1 cellular context compared by ENCODE assay signal in genomic region chr9:33512535-33512934, GRCh38.
TF ChIP-seq lines count a peak whose summit lies in the region.

No MANE protein-coding gene starts in this region.

TF ChIP-seq in K562, 482 proteins besides CTCF, POLR2A, EP300 and RAD21:
- peak; percentile 46 for TF ChIP-seq CEBPB (tag; IDR thresholded peaks at IDR 0.05)
